29 cellular contexts compared by ENCODE assay signal in genomic region chr1:36532810-36533401, GRCh38. TPM values are rescaled to one million over a fixed set of nuclear protein-coding genes. Genes with fewer than 3 reads are reported as not detected.
"Had no signal": no experiment of that assay in that cellular context is flagged by ENCODE, and none has a peak within 500 bp of the region (broad histone marks: within the 10 kb centered on the region; RNA-seq: fewer than 3 reads in every experiment).

No MANE protein-coding gene starts in this region.

- H3K4me1 Mint-ChIP-seq: natural killer cell; stimulated activated naive B cell treated with anti-CD40 and anti-IgM and Interleukin-4, amounts not matched to agents 10 μg/mL and 1 μg/mL and 100 μg/mL, for 72 hours had no signal

- H3K36me3 Mint-ChIP-seq: natural killer cell; stimulated activated naive B cell treated with anti-CD40 and anti-IgM and Interleukin-4, amounts not matched to agents 10 μg/mL and 1 μg/mL and 100 μg/mL, for 72 hours had no signal

- H3K27ac Mint-ChIP-seq: effector memory CD8-positive, alpha-beta T cell; natural killer cell; stimulated activated naive B cell treated with anti-CD40 and anti-IgM and Interleukin-4, amounts not matched to agents 10 μg/mL and 1 μg/mL and 100 μg/mL, for 72 hours; stimulated activated naive CD8-positive, alpha-beta T cell treated with anti-CD3 and anti-CD28 coated beads, Interleukin-15, Interleukin-2, amounts not matched to agents 100 ng/mL and 50 ng/mL, for 24 hours had no signal

- ATAC-seq: effector memory CD8-positive, alpha-beta T cell; heart right ventricle; left colon; left ventricle myocardium superior; lower lobe of right lung; natural killer cell; right lobe of liver; stimulated activated naive B cell treated with anti-CD40 and anti-IgM and Interleukin-4, amounts not matched to agents 10 μg/mL and 1 μg/mL and 100 μg/mL, for 72 hours had no signal

- H3K9me3 ChIP-seq: lower lobe of right lung, right lobe of liver, thoracic aorta, uterus had no signal

- H3K27me3 ChIP-seq: right lobe of liver, upper lobe of left lung, uterus had no signal

- H3K4me1 ChIP-seq: esophagus squamous epithelium, heart right ventricle, lower lobe of right lung, right lobe of liver, tibial nerve, upper lobe of left lung, uterus had no signal

- H3K27ac ChIP-seq: esophagus squamous epithelium, heart right ventricle, lower lobe of right lung, right lobe of liver, thoracic aorta, tibial nerve, upper lobe of left lung, uterus had no signal

- H3K4me3 ChIP-seq: esophagus squamous epithelium, heart right ventricle, lower lobe of right lung, right lobe of liver, smooth muscle cell, thoracic aorta, tibial nerve, upper lobe of left lung, uterus had no signal

- H3K4me3 Mint-ChIP-seq: effector memory CD8-positive, alpha-beta T cell; natural killer cell; stimulated activated naive B cell treated with anti-CD40 and anti-IgM and Interleukin-4, amounts not matched to agents 10 μg/mL and 1 μg/mL and 100 μg/mL, for 72 hours; stimulated activated naive CD8-positive, alpha-beta T cell treated with anti-CD3 and anti-CD28 coated beads, Interleukin-15, Interleukin-2, amounts not matched to agents 100 ng/mL and 50 ng/mL, for 24 hours had no signal

- H3K36me3 ChIP-seq: esophagus squamous epithelium, heart right ventricle, lower lobe of right lung, right lobe of liver, thoracic aorta, tibial nerve, upper lobe of left lung, uterus had no signal

- H3K9me3 Mint-ChIP-seq: natural killer cell; stimulated activated naive CD8-positive, alpha-beta T cell treated with anti-CD3 and anti-CD28 coated beads, Interleukin-15, Interleukin-2, amounts not matched to agents 100 ng/mL and 50 ng/mL, for 24 hours had no signal

- DNase-seq: cortex of kidney; effector memory CD8-positive, alpha-beta T cell; erythroblast; esophagus squamous epithelium; foreskin melanocyte; glutamatergic neuron; heart right ventricle; hippocampal formation; kidney glomerular epithelial cell; left colon; left ventricle myocardium superior; lower lobe of right lung; natural killer cell; retina; stimulated activated CD4-positive, alpha-beta T cell treated with anti-CD3 and anti-CD28 coated beads, Interleukin-12 subunit alpha, Interleukin-12 subunit beta, amount 100 ng/mL, for 4 hours; stimulated activated CD4-positive, alpha-beta T cell treated with anti-CD3 and anti-CD28 coated beads, Interleukin-1b, Interleukin-23, amount 100 ng/mL, for 48 hours; stimulated activated CD4-positive, alpha-beta T cell treated with anti-CD3 and anti-CD28 coated beads, Interleukin-4, amount 100 ng/mL, for 24 hours; stimulated activated naive B cell treated with anti-CD40 and anti-IgM and Interleukin-4, amounts not matched to agents 10 μg/mL and 1 μg/mL and 100 μg/mL, for 72 hours; upper lobe of left lung; uterus had no signal

RNA-seq across cellular contexts. Expression of gene CSF3R, which starts 50.2 kb away (rescaled TPM):
- total RNA-seq: dermis microvascular lymphatic vessel endothelial cell, osteoblast, pulmonary artery endothelial cell had no signal
- polyA plus RNA-seq: neural cell had no signal
